1 cellular context compared by ENCODE assay signal in genomic region chr22:43098356-43098755, GRCh38.
TF ChIP-seq lines count a peak whose summit lies in the region.

No MANE protein-coding gene starts in this region.

TF ChIP-seq in IMR-90, 13 proteins besides CTCF, POLR2A, EP300 and RAD21:
- TF ChIP-seq MXI1 (IDR thresholded peaks at IDR 0.05; ENCODE audit: borderline replicate concordance, low read depth, low read length) (no peak), MAFK (IDR thresholded peaks at IDR 0.05; ENCODE audit: low read depth, low read length) (no peak), ELK1 (IDR thresholded peaks at IDR 0.05; ENCODE audit: borderline replicate concordance, low read depth, low read length) (no peak), RFX5 (IDR thresholded peaks at IDR 0.05; ENCODE audit: low read depth, low read length) (no peak), CHD1 (IDR thresholded peaks at IDR 0.05; ENCODE audit: low read depth, low read length) (no peak), RCOR1 (IDR thresholded peaks at IDR 0.05; ENCODE audit: insufficient replicate concordance, low read length) (no peak), NFE2L2 (IDR thresholded peaks at IDR 0.05; ENCODE audit: low read depth, low read length) (no peak), CEBPB (IDR thresholded peaks at IDR 0.05; ENCODE audit: low read depth, low read length) (no peak), BHLHE40 (IDR thresholded peaks at IDR 0.05; ENCODE audit: low read depth, low read length) (no peak), USF2 (IDR thresholded peaks at IDR 0.05; ENCODE audit: low read depth, low read length) (no peak), MAZ (IDR thresholded peaks at IDR 0.05; ENCODE audit: borderline replicate concordance, low read depth, low read length) (no peak), FOS (IDR thresholded peaks at IDR 0.05; ENCODE audit: low read depth, low read length) (no peak), SMC3 (IDR thresholded peaks at IDR 0.05; ENCODE audit: low read depth, low read length) (no peak)
